14 cellular contexts compared by ENCODE assay signal in genomic region chr16:82882982-82883863, GRCh38.
DNase-seq lines count a peak whose midpoint lies in the region; ATAC-seq lines count a peak whose summit lies in the region.
"Had no signal": no experiment of that assay in that cellular context is flagged by ENCODE, and none has a peak within 500 bp of the region (broad histone marks: within the 10 kb centered on the region; RNA-seq: fewer than 3 reads in every experiment).

No MANE protein-coding gene starts in this region.

- ATAC-seq in GM18858 (IDR thresholded peaks at IDR 0.05; ENCODE audit: unreplicated experiment) (peak; percentile 60), GM21390 (IDR thresholded peaks at IDR 0.05; ENCODE audit: unreplicated experiment) (peak; percentile 77), HG03565 (IDR thresholded peaks at IDR 0.05; ENCODE audit: unreplicated experiment) (peak; percentile 81), HG02884 (IDR thresholded peaks at IDR 0.05; ENCODE audit: unreplicated experiment) (no peak)
- ATAC-seq: activated T-cell treated with anti-CD3 and anti-CD28 coated beads, Interleukin-2, amount 50 U/mL, for 4 hours; stimulated activated naive CD8-positive, alpha-beta T cell treated with anti-CD3 and anti-CD28 coated beads, Interleukin-15, amount 100 ng/mL, for 72 hours had no signal

- in situ Hi-C loops in G401 (cut with HindIII; ENCODE audit: low sequenced_read_pairs), result no loop called here

- peak; percentile 10 for DNase-seq in germinal center (ENCODE audit: low spot score)
- no peak for DNase-seq in G401 (ENCODE audit: low spot score)
- no peak for DNase-seq in T1000 (lab: John Stamatoyannopoulos, UW)
- DNase-seq: activated CD4-positive, CD25-positive, alpha-beta regulatory T cell treated with anti-CD3 and anti-CD28 coated beads, Interleukin-2, amount 50 U/mL, for 72 hours; activated T-cell treated with anti-CD3 and anti-CD28 coated beads, Interleukin-2, amount 50 U/mL, for 4 hours; DND-41; hypothalamus; left ventricle myocardium inferior; NCI-H226; stimulated activated naive CD8-positive, alpha-beta T cell treated with anti-CD3 and anti-CD28 coated beads, Interleukin-15, amount 100 ng/mL, for 72 hours had no signal
